13 cellular contexts compared by ENCODE assay signal in the genomic region with DNA sequence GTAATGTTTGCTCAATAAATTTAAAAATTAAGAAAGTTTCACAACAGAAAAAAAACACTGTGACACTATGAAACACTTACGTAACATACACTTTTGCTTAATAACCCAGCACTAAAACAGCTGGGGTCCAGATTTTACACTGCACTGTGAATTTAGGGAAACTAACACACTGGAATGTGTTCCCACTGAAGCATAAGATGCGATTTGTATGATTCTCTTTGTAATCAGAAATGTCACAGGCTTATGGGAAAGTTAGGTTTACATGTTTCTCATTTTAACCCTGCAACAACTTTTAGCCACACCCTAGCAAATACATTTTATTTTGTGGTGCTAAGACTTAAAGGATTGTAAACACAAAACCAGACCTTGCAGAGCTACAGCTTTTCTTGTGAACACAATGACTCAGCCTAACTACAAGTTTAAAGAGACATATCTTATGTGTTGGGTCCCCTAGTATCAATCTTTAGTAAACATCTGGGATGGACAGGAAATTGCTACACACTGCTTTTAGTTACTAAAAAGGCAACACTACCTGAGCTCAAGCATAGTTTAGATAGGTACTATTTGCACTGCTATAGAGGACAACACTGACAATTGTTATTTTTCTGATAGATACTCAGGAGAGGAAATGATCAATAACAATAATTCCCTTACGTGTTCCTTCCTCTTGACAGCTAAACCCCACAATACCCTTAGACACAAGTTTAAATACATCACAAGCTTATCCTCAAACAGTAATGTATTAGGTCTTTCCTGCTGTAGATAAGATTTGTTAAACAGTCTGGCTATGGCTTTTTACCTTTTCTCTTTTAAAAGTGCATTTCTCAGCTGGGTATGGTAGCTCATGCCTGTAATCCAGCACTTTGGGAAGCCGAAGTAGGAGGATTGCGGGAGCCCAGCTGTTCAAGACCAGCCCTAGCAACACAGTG. TPM values are rescaled to one million over a fixed set of nuclear protein-coding genes. Genes with fewer than 3 reads are reported as not detected.
A peak's percentile ranks its signal among the peaks of the same experiment; 100 is the strongest.
DNase-seq lines count a peak whose midpoint lies in the region; ATAC-seq, FAIRE-seq and TF ChIP-seq lines count a peak whose summit lies in the region.
"Had no signal": no experiment of that assay in that cellular context is flagged by ENCODE, and none has a peak within 500 bp of the region (broad histone marks: within the 10 kb centered on the region; RNA-seq: fewer than 3 reads in every experiment).

No MANE protein-coding gene starts in this region.

- H3K9ac ChIP-seq in HUES48 (ENCODE audit: low read depth, low read length) = no peak overlapping the region

- intact Hi-C loops in mucosa of descending colon (cut with DNase I, micrococcal nuclease) = no loop called here

- ATAC-seq in mucosa of descending colon (peak; percentile 23), GM21360 (IDR thresholded peaks at IDR 0.05; ENCODE audit: unreplicated experiment) (no peak), HG03159 (IDR thresholded peaks at IDR 0.05; ENCODE audit: unreplicated experiment) (no peak)
- no peak for ATAC-seq in stimulated activated memory B cell treated with anti-CD40 and anti-IgM and Interleukin-4, amounts not matched to agents 10 μg/mL and 1 μg/mL and 100 μg/mL, for 72 hours
- ATAC-seq: effector memory CD8-positive, alpha-beta T cell had no signal

- peaks cover 41% of the 10 kb centered on the region for H3K27me3 Mint-ChIP-seq in stimulated activated memory B cell treated with anti-CD40 and anti-IgM and Interleukin-4, amounts not matched to agents 10 μg/mL and 1 μg/mL and 100 μg/mL, for 72 hours

- H3K27ac ChIP-seq in HUES48 (ENCODE audit: low read depth, low read length) (peak overlapping the region; percentile 42), caudate nucleus (ENCODE audit: low read depth, low read length) (no peak overlapping the region)

- H3K4me1 ChIP-seq in HUES48 (ENCODE audit: control insufficient read depth, insufficient read depth, low read length) (no peaks in the 10 kb centered on the region), mucosa of descending colon (ENCODE audit: low read depth) (peaks cover 15% of the 10 kb centered on the region)

- H3K36me3 Mint-ChIP-seq in stimulated activated memory B cell treated with anti-CD40 and anti-IgM and Interleukin-4, amounts not matched to agents 10 μg/mL and 1 μg/mL and 100 μg/mL, for 72 hours = no peaks in the 10 kb centered on the region

- H3K4me1 Mint-ChIP-seq in stimulated activated memory B cell treated with anti-CD40 and anti-IgM and Interleukin-4, amounts not matched to agents 10 μg/mL and 1 μg/mL and 100 μg/mL, for 72 hours = peaks cover 10% of the 10 kb centered on the region

- FAIRE-seq in bronchial epithelial cell (lab: Jason Lieb, UNC) = no peak
- FAIRE-seq: G401.6, H1 had no signal

- DNase-seq in AG10803 (ENCODE audit: low read depth) (peak; percentile 98), bronchial epithelial cell (ENCODE audit: low read depth) (peak; percentile 94), mucosa of descending colon (no peak), caudate nucleus (lab: John Stamatoyannopoulos, UW) (no peak)
- DNase-seq: activated CD4-positive, CD25-positive, alpha-beta regulatory T cell treated with anti-CD3 and anti-CD28 coated beads, Interleukin-2, amount 50 U/mL, for 72 hours; effector memory CD8-positive, alpha-beta T cell; NCI-H2107 had no signal

- no peak overlapping the region for H3K4me3 ChIP-seq in AG10803 (ENCODE audit: low read length)
- H3K4me3 ChIP-seq in HUES48 (ENCODE audit: low read depth, low read length) = no peak overlapping the region
- no peak overlapping the region for H3K4me3 ChIP-seq in bronchial epithelial cell (ENCODE audit: low read depth, low read length)
- no peak overlapping the region for H3K4me3 ChIP-seq in mucosa of descending colon

- peaks cover 3% of the 10 kb centered on the region for H3K9me3 Mint-ChIP-seq in stimulated activated memory B cell treated with anti-CD40 and anti-IgM and Interleukin-4, amounts not matched to agents 10 μg/mL and 1 μg/mL and 100 μg/mL, for 72 hours
- H3K9me3 Mint-ChIP-seq: effector memory CD8-positive, alpha-beta T cell had no signal

- H3K4me3 Mint-ChIP-seq in stimulated activated memory B cell treated with anti-CD40 and anti-IgM and Interleukin-4, amounts not matched to agents 10 μg/mL and 1 μg/mL and 100 μg/mL, for 72 hours = no peak overlapping the region
- H3K4me3 Mint-ChIP-seq: effector memory CD8-positive, alpha-beta T cell had no signal

- TF ChIP-seq CTCF in AG10803 (conservative IDR thresholded peaks at IDR 0.05; ENCODE audit: low read length) = no peak
- no peak for TF ChIP-seq CTCF in bronchial epithelial cell (IDR thresholded peaks at IDR 0.05; ENCODE audit: insufficient read depth, low read length, severe bottlenecking)
- TF ChIP-seq CTCF in mucosa of descending colon (IDR thresholded peaks at IDR 0.05) = no peak

- peaks cover 25% of the 10 kb centered on the region for H3K27me3 ChIP-seq in HUES48 (ENCODE audit: control insufficient read depth, insufficient read depth, low read length)
- H3K27me3 ChIP-seq in bronchial epithelial cell (ENCODE audit: control insufficient read depth, insufficient read depth, low read length) = no peaks in the 10 kb centered on the region

- no peak overlapping the region for H3K27ac Mint-ChIP-seq in stimulated activated memory B cell treated with anti-CD40 and anti-IgM and Interleukin-4, amounts not matched to agents 10 μg/mL and 1 μg/mL and 100 μg/mL, for 72 hours
- H3K27ac Mint-ChIP-seq: effector memory CD8-positive, alpha-beta T cell had no signal

- H3K36me3 ChIP-seq in HUES48 (ENCODE audit: control insufficient read depth, insufficient read depth, low read length) = no peaks in the 10 kb centered on the region
- no peaks in the 10 kb centered on the region for H3K36me3 ChIP-seq in bronchial epithelial cell (ENCODE audit: control insufficient read depth, insufficient read depth, low read length)
- no peaks in the 10 kb centered on the region for H3K36me3 ChIP-seq in mucosa of descending colon (ENCODE audit: low read depth)

- H3K9me3 ChIP-seq in HUES48 (ENCODE audit: control insufficient read depth, insufficient read depth, low read length) (no peaks in the 10 kb centered on the region), mucosa of descending colon (no peaks in the 10 kb centered on the region)

RNA-seq across cellular contexts. Expression of a gene that starts 3.8 kb away (rescaled TPM):
- total RNA-seq in bronchial epithelial cell (10.5 and 20.0 TPM in 2 replicates), mucosa of descending colon (100 to 1,000 TPM in 1 of 3 donors, 10 to 100 TPM in 2; 46.6 to 105 (median 65.1) TPM)

RNA-seq across cellular contexts. Expression of a gene that starts 36.7 kb away (rescaled TPM):
- total RNA-seq in bronchial epithelial cell (not detected in 2 replicates), mucosa of descending colon (not detected)
- total RNA-seq: H1 had no signal

Comparison
In these comparisons a context has a peak if more than half of its experiments do, and no peak if none do; other contexts are left out.
1. DNase-seq: peak in AG10803 (single experiment) and bronchial epithelial cell (single experiment); none in mucosa of descending colon (0 of 3) and caudate nucleus (0 of 61).